ENCODE assay signal across 10 cellular contexts in genomic region chr12:116539361-116539771, GRCh38. TPM values are rescaled to one million over a fixed set of nuclear protein-coding genes. Genes with fewer than 3 reads are reported as not detected.
A peak's percentile ranks its signal among the peaks of the same experiment; 100 is the strongest.
DNase-seq lines count a peak whose midpoint lies in the region; ATAC-seq, FAIRE-seq and TF ChIP-seq lines count a peak whose summit lies in the region.
"Had no signal": no experiment of that assay in that cellular context is flagged by ENCODE, and none has a peak within 500 bp of the region (broad histone marks: within the 10 kb centered on the region; RNA-seq: fewer than 3 reads in every experiment).

No MANE protein-coding gene starts in this region.

- no peak overlapping the region for H3K4me3 ChIP-seq in right atrium auricular region
- no peak overlapping the region for H3K4me3 ChIP-seq in bronchial epithelial cell (ENCODE audit: low read depth, low read length)
- no peak overlapping the region for H3K4me3 ChIP-seq in lower lobe of right lung

- FAIRE-seq in bronchial epithelial cell (lab: Jason Lieb, UNC): no peak

- H3K27ac ChIP-seq in right atrium auricular region (peak overlapping the region in 1 of 2 donors; percentile 8), lower lobe of right lung (peak overlapping the region; percentile 16)

- H3K27me3 ChIP-seq in right atrium auricular region (no peaks in the 10 kb centered on the region), bronchial epithelial cell (ENCODE audit: control insufficient read depth, insufficient read depth, low read length) (no peaks in the 10 kb centered on the region), lower lobe of right lung (ENCODE audit: low read depth) (no peaks in the 10 kb centered on the region)

- H3K36me3 ChIP-seq in right atrium auricular region (no peaks in the 10 kb centered on the region), bronchial epithelial cell (ENCODE audit: control insufficient read depth, insufficient read depth, low read length) (no peaks in the 10 kb centered on the region), lower lobe of right lung (no peaks in the 10 kb centered on the region)

- no peak for DNase-seq in left ventricle myocardium superior
- DNase-seq in right atrium auricular region (ENCODE audit: low spot score): no peak
- DNase-seq in bronchial epithelial cell (ENCODE audit: low read depth): peak; percentile 67
- DNase-seq in lower lobe of right lung: no peak
- DNase-seq in kidney glomerular epithelial cell (lab: John Stamatoyannopoulos, UW): no peak
- DNase-seq in GM03348 (ENCODE audit: low spot score): no peak
- no peak for DNase-seq in head of caudate nucleus
- DNase-seq in NCI-H524 treated with DMSO at 0.1 percent for 48 hours (lab: John Stamatoyannopoulos, UW): no peak
- DNase-seq: activated CD4-positive, alpha-beta T cell treated with anti-CD3 and anti-CD28 coated beads, Interleukin-2, amount 10 ng/mL, durations not matched to agents 24 days and 14 days; stimulated activated CD8-positive, alpha-beta memory T cell treated with anti-CD3 and anti-CD28 coated beads, Interleukin-4, amount 100 ng/mL, for 48 hours had no signal

- intact Hi-C loops in left ventricle myocardium superior (cut with micrococcal nuclease): no loop called here
- intact Hi-C loops in lower lobe of right lung (cut with DNase I): no loop called here
- intact Hi-C loops in head of caudate nucleus (cut with DNase I): no loop called here

- ATAC-seq in left ventricle myocardium superior (peak; percentile 27), lower lobe of right lung (no peak)

- TF ChIP-seq CTCF in right atrium auricular region (IDR thresholded peaks at IDR 0.05): no peak
- TF ChIP-seq CTCF in bronchial epithelial cell (IDR thresholded peaks at IDR 0.05; ENCODE audit: insufficient read depth, low read length, severe bottlenecking): no peak
- TF ChIP-seq CTCF in lower lobe of right lung (IDR thresholded peaks at IDR 0.05): no peak

- peaks cover 0 to 24% of the 10 kb centered on the region in 2 donors for H3K4me1 ChIP-seq in right atrium auricular region
- H3K4me1 ChIP-seq in lower lobe of right lung: peaks cover 50% of the 10 kb centered on the region

- no peaks in the 10 kb centered on the region for H3K9me3 ChIP-seq in right atrium auricular region
- no peaks in the 10 kb centered on the region for H3K9me3 ChIP-seq in lower lobe of right lung

RNA-seq across cellular contexts. Expression of gene MAP1LC3B2, which starts 19.8 kb away (rescaled TPM):
- total RNA-seq in left ventricle myocardium superior (3.2 TPM), right atrium auricular region (1 to 10 TPM; 1.0 to 1.4 TPM), bronchial epithelial cell (0.79 and 1.8 TPM in 2 replicates), lower lobe of right lung (1.9 TPM)
